In genomic region chr1:82391712-82392111, GRCh38 we compare ENCODE assay signal across 31 cellular contexts.
"Had no signal": no experiment of that assay in that cellular context is flagged by ENCODE, and none has a peak within 500 bp of the region (broad histone marks: within the 10 kb centered on the region; RNA-seq: fewer than 3 reads in every experiment).

No MANE protein-coding gene starts in this region.

- H3K4me3 ChIP-seq: esophagus squamous epithelium, ovary, stomach, suprapubic skin, tibial artery, upper lobe of right lung had no signal

- H3K9me3 Mint-ChIP-seq: activated B cell treated with CpG ODN at 0.5 μM for 24 hours; dendritic cell treated with granulocyte-macrophage colony-stimulating factor and Interleukin-4, amounts not matched to agents 40 ng/mL and 50 ng/mL, for 4 days had no signal

- H3K9me3 ChIP-seq: esophagus squamous epithelium, ovary, stomach, suprapubic skin, tibial artery, upper lobe of right lung had no signal

- DNase-seq: activated B cell treated with CpG ODN at 0.5 μM for 24 hours; activated CD4-positive, alpha-beta T cell treated with anti-CD3 and anti-CD28 coated beads, Interleukin-2, amount 50 U/mL, for 1 hour; activated CD8-positive, alpha-beta T cell treated with anti-CD3 and anti-CD28 coated beads for 36 hours; activated gamma-delta T cell treated with Interleukin-2 at 50 U/mL for 16 hours; activated naive CD4-positive, alpha-beta T cell treated with anti-CD3 and anti-CD28 coated beads, Interleukin-2, amount 50 U/mL, for 16 hours; activated T-cell treated with anti-CD3 and anti-CD28 coated beads, Interleukin-2, amount 50 U/mL, for 4 hours; amygdala; endodermal cell; esophagus squamous epithelium; head of caudate nucleus; hippocampal formation; immature natural killer cell; kidney; left colon; midbrain; naive thymus-derived CD4-positive, alpha-beta T cell; ovary; retina; stimulated activated CD4-positive, alpha-beta T cell treated with anti-CD3 and anti-CD28 coated beads, Interleukin-15, amount 100 ng/mL, for 24 hours; stimulated activated CD4-positive, alpha-beta T cell treated with anti-CD3 and anti-CD28 coated beads, Interleukin-2, amount 100 ng/mL, for 24 hours; stimulated activated naive B cell treated with anti-CD40 and anti-IgM and Interleukin-4, amounts not matched to agents 10 μg/mL and 1 μg/mL and 100 μg/mL, for 72 hours; stomach; T-helper 2 cell; tibial artery; upper lobe of right lung had no signal

- H3K36me3 Mint-ChIP-seq: immature natural killer cell; naive thymus-derived CD4-positive, alpha-beta T cell; stimulated activated naive B cell treated with anti-CD40 and anti-IgM and Interleukin-4, amounts not matched to agents 10 μg/mL and 1 μg/mL and 100 μg/mL, for 72 hours had no signal

- H3K27me3 Mint-ChIP-seq: activated B cell treated with CpG ODN at 0.5 μM for 24 hours; activated CD8-positive, alpha-beta T cell treated with anti-CD3 and anti-CD28 coated beads for 36 hours; activated T-helper 17 cell treated with anti-CD3 and anti-CD28 coated beads, Interleukin-2, amount 50 U/mL, for 72 hours; central memory CD8-positive, alpha-beta T cell; dendritic cell treated with granulocyte-macrophage colony-stimulating factor and Interleukin-4, amounts not matched to agents 40 ng/mL and 50 ng/mL, for 4 days; progenitor cell of endocrine pancreas; stimulated activated naive B cell treated with anti-CD40 and anti-IgM and Interleukin-4, amounts not matched to agents 10 μg/mL and 1 μg/mL and 100 μg/mL, for 72 hours had no signal

- H3K27me3 ChIP-seq: esophagus squamous epithelium, ovary, stomach, suprapubic skin, tibial artery, upper lobe of right lung had no signal

- H3K4me3 Mint-ChIP-seq: activated B cell treated with CpG ODN at 0.5 μM for 24 hours; activated CD8-positive, alpha-beta T cell treated with anti-CD3 and anti-CD28 coated beads for 36 hours; activated T-cell treated with anti-CD3 and anti-CD28 coated beads, Interleukin-2, amount 50 U/mL, for 4 hours; activated T-helper 17 cell treated with anti-CD3 and anti-CD28 coated beads, Interleukin-2, amount 50 U/mL, for 72 hours; central memory CD8-positive, alpha-beta T cell; dendritic cell treated with granulocyte-macrophage colony-stimulating factor and Interleukin-4, amounts not matched to agents 40 ng/mL and 50 ng/mL, for 4 days; endodermal cell; immature natural killer cell; naive thymus-derived CD4-positive, alpha-beta T cell; stimulated activated naive B cell treated with anti-CD40 and anti-IgM and Interleukin-4, amounts not matched to agents 10 μg/mL and 1 μg/mL and 100 μg/mL, for 72 hours had no signal

- H3K4me1 ChIP-seq: esophagus squamous epithelium, stomach, suprapubic skin, upper lobe of right lung had no signal

- H3K27ac ChIP-seq: esophagus squamous epithelium, ovary, stomach, suprapubic skin, tibial artery, upper lobe of right lung had no signal

- ATAC-seq: activated CD8-positive, alpha-beta T cell treated with anti-CD3 and anti-CD28 coated beads for 36 hours; activated T-cell treated with anti-CD3 and anti-CD28 coated beads, Interleukin-2, amount 50 U/mL, for 4 hours; activated T-helper 17 cell treated with anti-CD3 and anti-CD28 coated beads, Interleukin-2, amount 50 U/mL, for 72 hours; left colon; naive thymus-derived CD4-positive, alpha-beta T cell; sciatic nerve; stimulated activated naive B cell treated with anti-CD40 and anti-IgM and Interleukin-4, amounts not matched to agents 10 μg/mL and 1 μg/mL and 100 μg/mL, for 72 hours; upper lobe of right lung had no signal

- H3K36me3 ChIP-seq: esophagus squamous epithelium, ovary, stomach, suprapubic skin, tibial artery, upper lobe of right lung had no signal

- H3K27ac Mint-ChIP-seq: activated B cell treated with CpG ODN at 0.5 μM for 24 hours; activated CD8-positive, alpha-beta T cell treated with anti-CD3 and anti-CD28 coated beads for 36 hours; activated T-helper 17 cell treated with anti-CD3 and anti-CD28 coated beads, Interleukin-2, amount 50 U/mL, for 72 hours; dendritic cell treated with granulocyte-macrophage colony-stimulating factor and Interleukin-4, amounts not matched to agents 40 ng/mL and 50 ng/mL, for 4 days; endodermal cell; immature natural killer cell; naive thymus-derived CD4-positive, alpha-beta T cell; progenitor cell of endocrine pancreas; stimulated activated naive B cell treated with anti-CD40 and anti-IgM and Interleukin-4, amounts not matched to agents 10 μg/mL and 1 μg/mL and 100 μg/mL, for 72 hours had no signal

- H3K4me1 Mint-ChIP-seq: activated B cell treated with CpG ODN at 0.5 μM for 24 hours; activated T-helper 17 cell treated with anti-CD3 and anti-CD28 coated beads, Interleukin-2, amount 50 U/mL, for 72 hours; central memory CD8-positive, alpha-beta T cell; immature natural killer cell; naive thymus-derived CD4-positive, alpha-beta T cell had no signal
